Comparison of ENCODE assay signal across 8 cellular contexts in genomic region chr20:35145141-35145564, GRCh38. TPM values are rescaled to one million over a fixed set of nuclear protein-coding genes. Genes with fewer than 3 reads are reported as not detected.
DNase-seq lines count a peak whose midpoint lies in the region; ATAC-seq, FAIRE-seq and TF ChIP-seq lines count a peak whose summit lies in the region.

No MANE protein-coding gene starts in this region.

- peaks cover 0 to 6% (median 0%) of the 10 kb centered on the region in 11 experiments; a peak in 2 of 22 replicates for H4K20me1 ChIP-seq in BLaER1 treated with 17β-estradiol and CSF1 and Interleukin-3, amounts not matched to agents 10 nM and 100 nM

- no peaks in the 10 kb centered on the region for H3K27me3 Mint-ChIP-seq in activated CD8-positive, alpha-beta T cell treated with anti-CD3 and anti-CD28 coated beads, Interleukin-2, amount 10 ng/mL, durations not matched to agents 7 days and 5 days (ENCODE audit: low read depth)

- POLR2A ChIA-PET in activated CD8-positive, alpha-beta T cell treated with anti-CD3 and anti-CD28 coated beads, Interleukin-2, amount 10 ng/mL, durations not matched to agents 7 days and 5 days (lab: Charles Lee): no interaction called here

- peak; percentile 37 for ATAC-seq in activated CD8-positive, alpha-beta T cell treated with anti-CD3 and anti-CD28 coated beads, Interleukin-2, amount 10 ng/mL, durations not matched to agents 7 days and 5 days
- ATAC-seq in psoas muscle: peak in 1 of 4 donors; percentile 35
- no peak for ATAC-seq in GM18498 (IDR thresholded peaks at IDR 0.05; ENCODE audit: unreplicated experiment)
- ATAC-seq in GM18909 (IDR thresholded peaks at IDR 0.05; ENCODE audit: poor library complexity, unreplicated experiment): no peak

- peaks cover 35 to 65% (median 39%) of the 10 kb centered on the region in 10 experiments for H3K4me1 ChIP-seq in BLaER1 treated with 17β-estradiol and CSF1 and Interleukin-3, amounts not matched to agents 10 nM and 100 nM
- peaks cover 8% of the 10 kb centered on the region for H3K4me1 ChIP-seq in psoas muscle

- peak overlapping the region in 4 of 10 experiments; percentile 17 to 86 (median 58); a peak in 6 of 20 replicates for H3K4me3 ChIP-seq in BLaER1 treated with 17β-estradiol and CSF1 and Interleukin-3, amounts not matched to agents 10 nM and 100 nM
- H3K4me3 ChIP-seq in psoas muscle: no peak overlapping the region

- no peaks in the 10 kb centered on the region for H3K9me3 Mint-ChIP-seq in activated CD8-positive, alpha-beta T cell treated with anti-CD3 and anti-CD28 coated beads, Interleukin-2, amount 10 ng/mL, durations not matched to agents 7 days and 5 days (ENCODE audit: insufficient read depth)

- CTCF ChIA-PET in activated CD8-positive, alpha-beta T cell treated with anti-CD3 and anti-CD28 coated beads, Interleukin-2, amount 10 ng/mL, durations not matched to agents 7 days and 5 days (lab: Charles Lee): interaction anchor here (0.5 to 5.2 kb wide), 37 partner anchors 9 to 310 kb away, joined by 3 to 73 read pairs (median 4); partner anchors contain the start of genes ACSS2, CEP250, EIF6 and MMP24OS

- H3K9ac ChIP-seq in BLaER1 treated with 17β-estradiol and CSF1 and Interleukin-3, amounts not matched to agents 10 nM and 100 nM: peak overlapping the region; percentile 5 to 65 (median 48); a peak in 14 of 22 replicates

- H3K4me3 Mint-ChIP-seq in activated CD8-positive, alpha-beta T cell treated with anti-CD3 and anti-CD28 coated beads, Interleukin-2, amount 10 ng/mL, durations not matched to agents 7 days and 5 days: peak overlapping the region; percentile 37

- DNase-seq in GM18507 (ENCODE audit: extremely low spot score, insufficient read length, low read depth) (peak; percentile 20), NCI-H2171 treated with DMSO at 0.1 percent for 48 hours (lab: John Stamatoyannopoulos, UW) (peak; percentile 76), globus pallidus (ENCODE audit: low spot score) (peak; percentile 45), psoas muscle (no peak)
- DNase-seq in activated CD8-positive, alpha-beta T cell treated with anti-CD3 and anti-CD28 coated beads, Interleukin-2, amount 10 ng/mL, durations not matched to agents 7 days and 5 days: peak; percentile 37

- peak overlapping the region; percentile 57 for H3K27ac Mint-ChIP-seq in activated CD8-positive, alpha-beta T cell treated with anti-CD3 and anti-CD28 coated beads, Interleukin-2, amount 10 ng/mL, durations not matched to agents 7 days and 5 days

- intact Hi-C loops in psoas muscle (cut with DNase I): loop anchor here (2.0 to 10.0 kb wide), 5 partner anchors 53 to 310 kb away; partner anchors contain the start of genes CEP250 (in 1 of the 2), MMP24OS (in 1 of the 2) and TRPC4AP (in 1 of the 2)

- peak overlapping the region in 9 of 11 experiments; percentile 51 to 85 (median 64); a peak in 17 of 22 replicates for H3K27ac ChIP-seq in BLaER1 treated with 17β-estradiol and CSF1 and Interleukin-3, amounts not matched to agents 10 nM and 100 nM
- no peak overlapping the region for H3K27ac ChIP-seq in psoas muscle

- FAIRE-seq in GM18507 (lab: Jason Lieb, UNC): peak; percentile 15

- H3K4me2 ChIP-seq in BLaER1 treated with 17β-estradiol and CSF1 and Interleukin-3, amounts not matched to agents 10 nM and 100 nM: peak overlapping the region; percentile 33 to 98 (median 85)

- H3K36me3 Mint-ChIP-seq in activated CD8-positive, alpha-beta T cell treated with anti-CD3 and anti-CD28 coated beads, Interleukin-2, amount 10 ng/mL, durations not matched to agents 7 days and 5 days (ENCODE audit: low read depth): peaks cover 37% of the 10 kb centered on the region

- peak; percentile 72 for TF ChIP-seq CTCF in psoas muscle (IDR thresholded peaks at IDR 0.05)

- H3K9me3 ChIP-seq in BLaER1 treated with 17β-estradiol and CSF1 and Interleukin-3, amounts not matched to agents 10 nM and 100 nM (replicated peaks in 1 of 11): no peaks in the 10 kb centered on the region
- no peaks in the 10 kb centered on the region for H3K9me3 ChIP-seq in psoas muscle

- H3K4me1 Mint-ChIP-seq in activated CD8-positive, alpha-beta T cell treated with anti-CD3 and anti-CD28 coated beads, Interleukin-2, amount 10 ng/mL, durations not matched to agents 7 days and 5 days (ENCODE audit: low read depth): peaks cover 29% of the 10 kb centered on the region

- H3K36me3 ChIP-seq in BLaER1 treated with 17β-estradiol and CSF1 and Interleukin-3, amounts not matched to agents 10 nM and 100 nM: peaks cover 20 to 40% (median 38%) of the 10 kb centered on the region in 11 experiments
- H3K36me3 ChIP-seq in psoas muscle (ENCODE audit: insufficient read depth in 1 of 2, low read depth in 1 of 2): peaks cover 0 to 46% of the 10 kb centered on the region in 2 donors

- no peaks in the 10 kb centered on the region for H3K27me3 ChIP-seq in BLaER1 treated with 17β-estradiol and CSF1 and Interleukin-3, amounts not matched to agents 10 nM and 100 nM
- no peaks in the 10 kb centered on the region for H3K27me3 ChIP-seq in psoas muscle (ENCODE audit: insufficient read depth in 3 of 3, low read length in 2 of 3)

- 39 to 54% (median 40%) methylated on average over 2 of the region's 2 CpGs for WGBS in psoas muscle, 3 donors

RNA-seq across cellular contexts. Expression of gene EDEM2, which starts 2.0 kb away (rescaled TPM):
- total RNA-seq in activated CD8-positive, alpha-beta T cell treated with anti-CD3 and anti-CD28 coated beads, Interleukin-2, amount 10 ng/mL, durations not matched to agents 7 days and 5 days: 10 to 100 TPM; 19.5 to 19.6 TPM
- total RNA-seq in psoas muscle: 1 to 10 TPM; 5.0 to 8.5 (median 6.2) TPM
- 10 to 100 TPM in 2 of 3 donors, 1 to 10 TPM in 1; 8.3 to 20.4 (median 17.2) TPM for polyA plus RNA-seq in psoas muscle

RNA-seq across cellular contexts. Expression of gene PROCR, which starts 26.7 kb away (rescaled TPM):
- 1 to 10 TPM; 1.2 to 1.3 TPM for total RNA-seq in activated CD8-positive, alpha-beta T cell treated with anti-CD3 and anti-CD28 coated beads, Interleukin-2, amount 10 ng/mL, durations not matched to agents 7 days and 5 days
- 1 to 10 TPM; 2.8 to 8.8 (median 6.4) TPM for total RNA-seq in psoas muscle
- polyA plus RNA-seq in psoas muscle: 1 to 10 TPM; 5.2 to 7.1 (median 6.1) TPM

RNA-seq across cellular contexts. Expression of gene TRPC4AP, which starts 52.5 kb away (rescaled TPM):
- 10 to 100 TPM; 43.2 to 44.6 TPM for total RNA-seq in activated CD8-positive, alpha-beta T cell treated with anti-CD3 and anti-CD28 coated beads, Interleukin-2, amount 10 ng/mL, durations not matched to agents 7 days and 5 days
- total RNA-seq in psoas muscle: 10 to 100 TPM; 36.0 to 62.3 (median 58.1) TPM
- polyA plus RNA-seq in psoas muscle: 10 to 100 TPM; 42.0 to 51.7 (median 42.4) TPM

Comparison
In these comparisons a context has a peak if more than half of its experiments do, and no peak if none do; other contexts are left out.
1. DNase-seq: peak in GM18507 (single experiment), NCI-H2171 treated with DMSO at 0.1 percent for 48 hours (single experiment), activated CD8-positive, alpha-beta T cell treated with anti-CD3 and anti-CD28 coated beads, Interleukin-2, amount 10 ng/mL, durations not matched to agents 7 days and 5 days (single experiment) and globus pallidus (single experiment); none in psoas muscle (0 of 2).